ENCODE assay signal across 20 cellular contexts in the genomic region with DNA sequence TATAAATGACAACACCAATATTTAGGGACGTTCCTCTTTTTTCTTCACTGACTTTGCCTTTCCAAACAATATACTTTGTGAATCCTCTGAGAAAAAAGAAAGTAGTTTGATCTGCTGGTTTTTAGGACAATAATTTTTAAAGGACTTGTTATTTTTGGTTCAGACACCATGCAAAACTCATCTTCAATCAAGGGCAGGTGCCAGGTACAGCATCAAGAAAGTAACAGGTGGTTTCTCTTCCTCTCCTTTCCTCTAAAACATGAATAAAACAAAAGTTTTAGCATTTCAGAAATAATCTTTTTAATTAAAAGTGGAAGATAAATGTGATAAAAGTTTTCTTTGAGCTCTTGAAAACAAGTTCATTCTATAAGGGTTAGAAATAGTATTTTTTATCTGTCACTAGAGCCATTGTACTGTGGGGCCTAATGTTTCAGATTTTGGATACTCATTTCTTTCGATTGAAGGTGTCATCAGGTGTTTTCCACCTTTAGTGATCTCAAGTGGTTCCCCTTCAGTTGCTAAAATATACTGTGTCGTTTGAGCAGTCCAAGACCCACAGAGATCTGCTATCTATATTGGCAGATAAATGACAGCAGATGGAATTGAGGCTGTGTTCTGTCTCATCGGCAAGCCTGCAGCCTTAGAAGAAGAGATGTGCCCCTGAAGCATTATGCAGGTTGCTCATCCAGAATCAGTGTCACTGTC.
A peak's percentile ranks its signal among the peaks of the same experiment; 100 is the strongest.
DNase-seq lines count a peak whose midpoint lies in the region; ATAC-seq and TF ChIP-seq lines count a peak whose summit lies in the region.
"Had no signal": no experiment of that assay in that cellular context is flagged by ENCODE, and none has a peak within 500 bp of the region (broad histone marks: within the 10 kb centered on the region; RNA-seq: fewer than 3 reads in every experiment).

No MANE protein-coding gene starts in this region.

- no peak overlapping the region for H3K27ac ChIP-seq in SK-N-SH (ENCODE audit: low read depth in 2 of 2, low read length in 1 of 2)
- peak overlapping the region; percentile 21; the same call in 1 of the 2 replicates for H3K27ac ChIP-seq in MM.1S (ENCODE audit: low read length)
- H3K27ac ChIP-seq: BLaER1 treated with 17β-estradiol and CSF1 and Interleukin-3, amounts not matched to agents 10 nM and 100 nM had no signal

- TF ChIP-seq EP300 in SK-N-SH (IDR thresholded peaks at IDR 0.05; ENCODE audit: borderline replicate concordance in 1 of 2, low read depth in 1 of 2, low read length in 1 of 2): no peak

- ATAC-seq in SK-N-SH treated with all-trans-retinoic acid at 6 μM for 48 hours (no peak), naive B cell (ENCODE audit: low read depth in 2 of 2) (peak; percentile 44 to 85)
- ATAC-seq: CD8-positive, alpha-beta T cell; GM12878; HCT116 had no signal

- H3K4me3 Mint-ChIP-seq in naive B cell: no peak overlapping the region
- H3K4me3 Mint-ChIP-seq: CD8-positive, alpha-beta T cell had no signal

- H3K36me3 ChIP-seq in SK-N-SH (replicated peaks in 1 of 2; ENCODE audit: control insufficient read depth in 1 of 2, insufficient read depth in 2 of 2, low read length in 1 of 2) (no peaks in the 10 kb centered on the region), MM.1S (replicated peaks; ENCODE audit: insufficient read depth, low read length) (no peaks in the 10 kb centered on the region)
- H3K36me3 ChIP-seq: BLaER1 treated with 17β-estradiol and CSF1 and Interleukin-3, amounts not matched to agents 10 nM and 100 nM had no signal

- H3K27me3 ChIP-seq in SK-N-SH (ENCODE audit: insufficient read depth) (no peaks in the 10 kb centered on the region), MM.1S (replicated peaks; ENCODE audit: insufficient read depth, low read length) (no peaks in the 10 kb centered on the region)
- H3K27me3 ChIP-seq: BLaER1 treated with 17β-estradiol and CSF1 and Interleukin-3, amounts not matched to agents 10 nM and 100 nM had no signal

- H3K4me1 ChIP-seq in SK-N-SH (ENCODE audit: control insufficient read depth in 1 of 2, insufficient read depth in 2 of 2, low read depth in 1 of 2, low read length in 1 of 2) (no peaks in the 10 kb centered on the region; a peak in 1 of 4 replicates), MM.1S (ENCODE audit: low read length) (peaks cover 11% of the 10 kb centered on the region; the same call in 1 of the 2 replicates)

- H2AFZ ChIP-seq in SK-N-SH (ENCODE audit: low read depth) (no peak overlapping the region), MM.1S (ENCODE audit: low read length) (no peak overlapping the region)

- WGBS in SK-N-SH (ENCODE audit: low lambda C conversion rate): 60% methylated on average over 4 of the region's 4 CpGs

- H3K27me3 Mint-ChIP-seq in naive B cell: no peaks in the 10 kb centered on the region

- H3K36me3 Mint-ChIP-seq in naive B cell: no peaks in the 10 kb centered on the region
- H3K36me3 Mint-ChIP-seq: CD8-positive, alpha-beta T cell had no signal

- no peaks in the 10 kb centered on the region for H3K79me2 ChIP-seq in SK-N-SH (ENCODE audit: insufficient read depth)
- H3K79me2 ChIP-seq in MM.1S (ENCODE audit: low read length): no peaks in the 10 kb centered on the region

- POLR2A ChIA-PET in SK-N-SH (lab: Yijun Ruan, JAX): no interaction called here

- CTCF ChIA-PET in SK-N-SH (lab: Yijun Ruan, JAX): interaction anchor here (0.5 kb wide), 1 partner anchor 280 kb away, joined by 3 read pairs; no protein-coding TSS in a partner anchor

- peak; percentile 12 for DNase-seq in SK-N-SH
- DNase-seq in MM.1S: peak; percentile 19
- DNase-seq in naive B cell: no peak
- no peak for DNase-seq in NAMALWA (ENCODE audit: low spot score)
- DNase-seq in germinal center (ENCODE audit: low spot score): no peak
- no peak for DNase-seq in COLO668 (lab: John Stamatoyannopoulos, UW; ENCODE audit: unreplicated experiment)
- DNase-seq: 8988T; CD8-positive, alpha-beta T cell; COR-L47; DMS153; DMS79; GF-D8; GOT3; H7; IMR-90; KBM-7 had no signal

- H3K9me3 Mint-ChIP-seq in naive B cell: peaks cover 0 to 2% (median 0%) of the 10 kb centered on the region in 7 donors
- H3K9me3 Mint-ChIP-seq: CD8-positive, alpha-beta T cell had no signal

- peaks cover 0 to 10% (median 4%) of the 10 kb centered on the region in 3 donors for H3K4me1 Mint-ChIP-seq in naive B cell

- TF ChIP-seq RAD21 in SK-N-SH (IDR thresholded peaks at IDR 0.05; ENCODE audit: low read length): no peak

- no peaks in the 10 kb centered on the region for H4K20me1 ChIP-seq in SK-N-SH (ENCODE audit: insufficient read depth)
- no peaks in the 10 kb centered on the region for H4K20me1 ChIP-seq in MM.1S (ENCODE audit: insufficient read depth, low read length)
- H4K20me1 ChIP-seq: BLaER1 treated with 17β-estradiol and CSF1 and Interleukin-3, amounts not matched to agents 10 nM and 100 nM had no signal

- H3F3A ChIP-seq in SK-N-SH (replicated peaks; ENCODE audit: insufficient read depth): no peaks in the 10 kb centered on the region
- peaks cover 6% of the 10 kb centered on the region; the same call in 1 of the 2 replicates for H3F3A ChIP-seq in MM.1S (ENCODE audit: insufficient read depth, low read length)

- H3K4me2 ChIP-seq in SK-N-SH (no peak overlapping the region), MM.1S (ENCODE audit: low read depth, low read length) (peak overlapping the region; percentile 34; the same call in 1 of the 2 replicates)
- H3K4me2 ChIP-seq: BLaER1 treated with 17β-estradiol and CSF1 and Interleukin-3, amounts not matched to agents 10 nM and 100 nM had no signal

- H3K9me2 ChIP-seq in SK-N-SH (no peaks in the 10 kb centered on the region), MM.1S (replicated peaks; ENCODE audit: insufficient read depth, low read length) (no peaks in the 10 kb centered on the region)

- no peak for TF ChIP-seq CTCF in SK-N-SH (IDR thresholded peaks at IDR 0.05)
- no peak for TF ChIP-seq CTCF in MM.1S (IDR thresholded peaks at IDR 0.05; ENCODE audit: low read length)

- H3K9me3 ChIP-seq in SK-N-SH (no peaks in the 10 kb centered on the region), MM.1S (replicated peaks; ENCODE audit: insufficient read depth, low read length) (no peaks in the 10 kb centered on the region)
- H3K9me3 ChIP-seq: BLaER1 treated with 17β-estradiol and CSF1 and Interleukin-3, amounts not matched to agents 10 nM and 100 nM had no signal

- H3K27ac Mint-ChIP-seq in naive B cell: peak overlapping the region; percentile 23 to 64 (median 42)
- H3K27ac Mint-ChIP-seq: CD8-positive, alpha-beta T cell had no signal

- no peak overlapping the region for H3K9ac ChIP-seq in SK-N-SH
- no peak overlapping the region for H3K9ac ChIP-seq in MM.1S (ENCODE audit: low read length)
- H3K9ac ChIP-seq: BLaER1 treated with 17β-estradiol and CSF1 and Interleukin-3, amounts not matched to agents 10 nM and 100 nM had no signal

- H3K4me3 ChIP-seq in SK-N-SH (ENCODE audit: low read depth in 2 of 2, low read length in 1 of 2) (no peak overlapping the region), MM.1S (ENCODE audit: low read length) (no peak overlapping the region)
- H3K4me3 ChIP-seq: BLaER1 treated with 17β-estradiol and CSF1 and Interleukin-3, amounts not matched to agents 10 nM and 100 nM; GM12878 had no signal

TF ChIP-seq in SK-N-SH, 30 proteins besides CTCF, POLR2A, EP300 and RAD21 (continues in another document):
- no peak for TF ChIP-seq SMC3 (IDR thresholded peaks at IDR 0.05; ENCODE audit: low read depth, low read length)
- no peak for TF ChIP-seq MXI1 (IDR thresholded peaks at IDR 0.05; ENCODE audit: low read depth, low read length)
- TF ChIP-seq FOXJ3 (CRISPR knock-in tag; IDR thresholded peaks at IDR 0.05): no peak

TF ChIP-seq in SK-N-SH treated with all-trans-retinoic acid at 6 μM for 48 hours, 23 proteins besides CTCF, POLR2A, EP300 and RAD21:
- TF ChIP-seq, protein P1, sequence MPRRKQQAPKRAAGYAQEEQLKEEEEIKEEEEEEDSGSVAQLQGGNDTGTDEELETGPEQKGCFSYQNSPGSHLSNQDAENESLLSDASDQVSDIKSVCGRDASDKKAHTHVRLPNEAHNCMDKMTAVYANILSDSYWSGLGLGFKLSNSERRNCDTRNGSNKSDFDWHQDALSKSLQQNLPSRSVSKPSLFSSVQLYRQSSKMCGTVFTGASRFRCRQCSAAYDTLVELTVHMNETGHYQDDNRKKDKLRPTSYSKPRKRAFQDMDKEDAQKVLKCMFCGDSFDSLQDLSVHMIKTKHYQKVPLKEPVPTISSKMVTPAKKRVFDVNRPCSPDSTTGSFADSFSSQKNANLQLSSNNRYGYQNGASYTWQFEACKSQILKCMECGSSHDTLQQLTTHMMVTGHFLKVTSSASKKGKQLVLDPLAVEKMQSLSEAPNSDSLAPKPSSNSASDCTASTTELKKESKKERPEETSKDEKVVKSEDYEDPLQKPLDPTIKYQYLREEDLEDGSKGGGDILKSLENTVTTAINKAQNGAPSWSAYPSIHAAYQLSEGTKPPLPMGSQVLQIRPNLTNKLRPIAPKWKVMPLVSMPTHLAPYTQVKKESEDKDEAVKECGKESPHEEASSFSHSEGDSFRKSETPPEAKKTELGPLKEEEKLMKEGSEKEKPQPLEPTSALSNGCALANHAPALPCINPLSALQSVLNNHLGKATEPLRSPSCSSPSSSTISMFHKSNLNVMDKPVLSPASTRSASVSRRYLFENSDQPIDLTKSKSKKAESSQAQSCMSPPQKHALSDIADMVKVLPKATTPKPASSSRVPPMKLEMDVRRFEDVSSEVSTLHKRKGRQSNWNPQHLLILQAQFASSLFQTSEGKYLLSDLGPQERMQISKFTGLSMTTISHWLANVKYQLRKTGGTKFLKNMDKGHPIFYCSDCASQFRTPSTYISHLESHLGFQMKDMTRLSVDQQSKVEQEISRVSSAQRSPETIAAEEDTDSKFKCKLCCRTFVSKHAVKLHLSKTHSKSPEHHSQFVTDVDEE (CRISPR knock-in tag; IDR thresholded peaks at IDR 0.05): no peak
- no peak for TF ChIP-seq ZC3H10 (CRISPR knock-in tag; IDR thresholded peaks at IDR 0.05)
- TF ChIP-seq GLIS3 (CRISPR knock-in tag; IDR thresholded peaks at IDR 0.05): no peak
- TF ChIP-seq, protein P2, sequence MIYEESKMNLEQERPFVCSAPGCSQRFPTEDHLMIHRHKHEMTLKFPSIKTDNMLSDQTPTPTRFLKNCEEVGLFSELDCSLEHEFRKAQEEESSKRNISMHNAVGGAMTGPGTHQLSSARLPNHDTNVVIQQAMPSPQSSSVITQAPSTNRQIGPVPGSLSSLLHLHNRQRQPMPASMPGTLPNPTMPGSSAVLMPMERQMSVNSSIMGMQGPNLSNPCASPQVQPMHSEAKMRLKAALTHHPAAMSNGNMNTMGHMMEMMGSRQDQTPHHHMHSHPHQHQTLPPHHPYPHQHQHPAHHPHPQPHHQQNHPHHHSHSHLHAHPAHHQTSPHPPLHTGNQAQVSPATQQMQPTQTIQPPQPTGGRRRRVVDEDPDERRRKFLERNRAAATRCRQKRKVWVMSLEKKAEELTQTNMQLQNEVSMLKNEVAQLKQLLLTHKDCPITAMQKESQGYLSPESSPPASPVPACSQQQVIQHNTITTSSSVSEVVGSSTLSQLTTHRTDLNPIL (CRISPR knock-in tag; IDR thresholded peaks at IDR 0.05; ENCODE audit: low read depth): no peak

Comparison
In these comparisons a context has a peak if more than half of its experiments do, and no peak if none do; other contexts are left out.
1. DNase-seq: peak in SK-N-SH (single experiment) and MM.1S (single experiment); none in naive B cell (single experiment), NAMALWA (single experiment), germinal center (single experiment) and COLO668 (single experiment).